In the genomic region with DNA sequence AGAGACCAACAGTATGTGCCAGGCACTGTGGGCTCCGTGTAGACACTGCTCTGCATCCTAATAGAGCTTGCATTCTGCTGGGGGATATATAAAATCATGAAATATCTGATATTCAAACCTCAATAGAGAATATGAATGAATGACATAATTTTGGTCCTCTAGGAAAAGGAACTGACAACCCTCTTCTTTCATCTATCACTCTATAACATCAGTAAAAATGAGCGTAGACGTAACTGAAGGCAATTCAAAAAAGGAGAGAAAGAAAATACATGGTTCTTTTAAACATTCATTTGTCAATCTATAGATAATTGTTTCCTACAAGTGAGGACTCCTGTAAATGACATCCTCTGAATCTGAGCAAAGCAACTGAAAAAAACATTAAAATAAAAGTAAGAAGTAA, we compare ENCODE assay signal across 10 cellular contexts.
ATAC-seq and TF ChIP-seq lines count a peak whose summit lies in the region.
"Had no signal": no experiment of that assay in that cellular context is flagged by ENCODE, and none has a peak within 500 bp of the region (broad histone marks: within the 10 kb centered on the region; RNA-seq: fewer than 3 reads in every experiment).

No MANE protein-coding gene starts in this region.

- no peaks in the 10 kb centered on the region for H4K20me1 ChIP-seq in neural cell (ENCODE audit: insufficient read depth)
- H4K20me1 ChIP-seq: BLaER1; BLaER1 treated with 17β-estradiol and CSF1 and Interleukin-3, amounts not matched to agents 10 nM and 100 nM had no signal

- H3K9me3 ChIP-seq in neural cell (ENCODE audit: low read length) = peaks cover 8% of the 10 kb centered on the region
- H3K9me3 ChIP-seq: BE2C, Caco-2 had no signal

- no peak overlapping the region for H3K4me3 ChIP-seq in neural cell (ENCODE audit: low read length)
- H3K4me3 ChIP-seq: A549; BLaER1; BLaER1 treated with 17β-estradiol and CSF1 and Interleukin-3, amounts not matched to agents 10 nM and 100 nM had no signal

- peak; percentile 98 for TF ChIP-seq EP300 in neural cell (conservative IDR thresholded peaks at IDR 0.05; ENCODE audit: poor library complexity, severe bottlenecking)

- no peaks in the 10 kb centered on the region for H3K36me3 ChIP-seq in neural cell (ENCODE audit: insufficient read depth, low read length)
- H3K36me3 ChIP-seq: BE2C; BLaER1; BLaER1 treated with 17β-estradiol and CSF1 and Interleukin-3, amounts not matched to agents 10 nM and 100 nM had no signal

- no peak overlapping the region for H2AFZ ChIP-seq in neural cell (ENCODE audit: low read depth, low read length)

- H3K79me2 ChIP-seq in neural cell (replicated peaks; ENCODE audit: insufficient read depth, low read length) = no peaks in the 10 kb centered on the region

- no peaks in the 10 kb centered on the region for H3K9me2 ChIP-seq in neural cell (ENCODE audit: insufficient read depth, low read length)

- peak overlapping the region; percentile 56 for H3K27ac ChIP-seq in neural cell (ENCODE audit: low read length)
- H3K27ac ChIP-seq: 22Rv1; A549; BLaER1; BLaER1 treated with 17β-estradiol and CSF1 and Interleukin-3, amounts not matched to agents 10 nM and 100 nM; C4-2B had no signal

- no peak overlapping the region for H3K4me2 ChIP-seq in neural cell (ENCODE audit: low read length)
- H3K4me2 ChIP-seq: A549; BLaER1; BLaER1 treated with 17β-estradiol and CSF1 and Interleukin-3, amounts not matched to agents 10 nM and 100 nM had no signal

- ATAC-seq in HG02642 (IDR thresholded peaks at IDR 0.05; ENCODE audit: poor library complexity, unreplicated experiment) = no peak
- ATAC-seq: A549; CD8-positive, alpha-beta T cell had no signal

- TF ChIP-seq CTCF in neural cell (IDR thresholded peaks at IDR 0.05; ENCODE audit: poor library complexity, severe bottlenecking) = no peak

- H3F3A ChIP-seq in neural cell (ENCODE audit: insufficient read depth, low read length, poor library complexity, severe bottlenecking) = no peaks in the 10 kb centered on the region

- H3K9ac ChIP-seq in neural cell (ENCODE audit: low read length) = no peak overlapping the region
- H3K9ac ChIP-seq: BLaER1; BLaER1 treated with 17β-estradiol and CSF1 and Interleukin-3, amounts not matched to agents 10 nM and 100 nM had no signal

- no peaks in the 10 kb centered on the region for H3K27me3 ChIP-seq in neural cell (ENCODE audit: insufficient read depth, low read depth, low read length)
- H3K27me3 ChIP-seq: BE2C; BLaER1; BLaER1 treated with 17β-estradiol and CSF1 and Interleukin-3, amounts not matched to agents 10 nM and 100 nM had no signal

- peak; percentile 35 for TF ChIP-seq RAD21 in neural cell (conservative IDR thresholded peaks at IDR 0.05)

TF ChIP-seq in neural cell, 6 proteins besides CTCF, POLR2A, EP300 and RAD21:
- peak; percentile 85 for TF ChIP-seq POLR2AphosphoS5 (IDR thresholded peaks at IDR 0.05)
- TF ChIP-seq, protein P1, sequence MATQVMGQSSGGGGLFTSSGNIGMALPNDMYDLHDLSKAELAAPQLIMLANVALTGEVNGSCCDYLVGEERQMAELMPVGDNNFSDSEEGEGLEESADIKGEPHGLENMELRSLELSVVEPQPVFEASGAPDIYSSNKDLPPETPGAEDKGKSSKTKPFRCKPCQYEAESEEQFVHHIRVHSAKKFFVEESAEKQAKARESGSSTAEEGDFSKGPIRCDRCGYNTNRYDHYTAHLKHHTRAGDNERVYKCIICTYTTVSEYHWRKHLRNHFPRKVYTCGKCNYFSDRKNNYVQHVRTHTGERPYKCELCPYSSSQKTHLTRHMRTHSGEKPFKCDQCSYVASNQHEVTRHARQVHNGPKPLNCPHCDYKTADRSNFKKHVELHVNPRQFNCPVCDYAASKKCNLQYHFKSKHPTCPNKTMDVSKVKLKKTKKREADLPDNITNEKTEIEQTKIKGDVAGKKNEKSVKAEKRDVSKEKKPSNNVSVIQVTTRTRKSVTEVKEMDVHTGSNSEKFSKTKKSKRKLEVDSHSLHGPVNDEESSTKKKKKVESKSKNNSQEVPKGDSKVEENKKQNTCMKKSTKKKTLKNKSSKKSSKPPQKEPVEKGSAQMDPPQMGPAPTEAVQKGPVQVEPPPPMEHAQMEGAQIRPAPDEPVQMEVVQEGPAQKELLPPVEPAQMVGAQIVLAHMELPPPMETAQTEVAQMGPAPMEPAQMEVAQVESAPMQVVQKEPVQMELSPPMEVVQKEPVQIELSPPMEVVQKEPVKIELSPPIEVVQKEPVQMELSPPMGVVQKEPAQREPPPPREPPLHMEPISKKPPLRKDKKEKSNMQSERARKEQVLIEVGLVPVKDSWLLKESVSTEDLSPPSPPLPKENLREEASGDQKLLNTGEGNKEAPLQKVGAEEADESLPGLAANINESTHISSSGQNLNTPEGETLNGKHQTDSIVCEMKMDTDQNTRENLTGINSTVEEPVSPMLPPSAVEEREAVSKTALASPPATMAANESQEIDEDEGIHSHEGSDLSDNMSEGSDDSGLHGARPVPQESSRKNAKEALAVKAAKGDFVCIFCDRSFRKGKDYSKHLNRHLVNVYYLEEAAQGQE (IDR thresholded peaks at IDR 0.05; ENCODE audit: borderline replicate concordance) = no peak
